ENCODE assay signal across 8 cellular contexts in genomic region chr2:84022810-84023431, GRCh38.
DNase-seq lines count a peak whose midpoint lies in the region; ATAC-seq, FAIRE-seq and TF ChIP-seq lines count a peak whose summit lies in the region.

No MANE protein-coding gene starts in this region.

- H3K9ac ChIP-seq in DND-41 (ENCODE audit: low read depth, low read length) (no peak overlapping the region), smooth muscle cell (ENCODE audit: low read depth) (no peak overlapping the region)

- TF ChIP-seq POLR2A in uterus (IDR thresholded peaks at IDR 0.05) = no peak

- H3K4me2 ChIP-seq in DND-41 (ENCODE audit: insufficient read depth, low read length) (no peak overlapping the region), smooth muscle cell (no peak overlapping the region)

- H3K4me3 ChIP-seq in DND-41 (ENCODE audit: low read depth in 1 of 2, low read length in 2 of 2) (no peak overlapping the region), foreskin fibroblast (ENCODE audit: low read depth in 1 of 2, low read length in 2 of 2) (no peak overlapping the region), smooth muscle cell (no peak overlapping the region), uterus (no peak overlapping the region)

- H3K79me2 ChIP-seq in DND-41 (ENCODE audit: insufficient read depth, low read length) = no peaks in the 10 kb centered on the region
- no peaks in the 10 kb centered on the region for H3K79me2 ChIP-seq in smooth muscle cell (ENCODE audit: low read depth)

- H3K27ac ChIP-seq in DND-41 (ENCODE audit: low read length) (no peak overlapping the region), smooth muscle cell (ENCODE audit: low read depth) (no peak overlapping the region), uterus (no peak overlapping the region)

- H3F3A ChIP-seq in smooth muscle cell (ENCODE audit: low read depth) = no peaks in the 10 kb centered on the region

- peak; percentile 33 for DNase-seq in DND-41
- DNase-seq in SK-N-DZ (ENCODE audit: low spot score) = peak; percentile 77
- peak in 1 of 2 donors; percentile 5 for DNase-seq in foreskin fibroblast
- DNase-seq in smooth muscle cell (lab: John Stamatoyannopoulos, UW; ENCODE audit: unreplicated experiment) = no peak
- DNase-seq in uterus = no peak

- H3K27me3 ChIP-seq in DND-41 (ENCODE audit: insufficient read depth, low read length, poor library complexity) (no peaks in the 10 kb centered on the region), smooth muscle cell (ENCODE audit: low read depth) (no peaks in the 10 kb centered on the region), uterus (no peaks in the 10 kb centered on the region)

- H2AFZ ChIP-seq in DND-41 (ENCODE audit: low read depth, low read length) (no peak overlapping the region), smooth muscle cell (ENCODE audit: low read depth) (peak overlapping the region; percentile 12)

- 48% methylated on average over 5 of the region's 5 CpGs for WGBS in smooth muscle cell (ENCODE audit: low lambda C conversion rate)

- H4K20me1 ChIP-seq in DND-41 (ENCODE audit: insufficient read depth, low read length) = no peaks in the 10 kb centered on the region
- H4K20me1 ChIP-seq in smooth muscle cell (ENCODE audit: low read depth) = no peaks in the 10 kb centered on the region

- H3K36me3 ChIP-seq in DND-41 (ENCODE audit: insufficient read depth, low read length) = no peaks in the 10 kb centered on the region
- H3K36me3 ChIP-seq in smooth muscle cell (ENCODE audit: low read depth) = no peaks in the 10 kb centered on the region
- H3K36me3 ChIP-seq in uterus = no peaks in the 10 kb centered on the region

- TF ChIP-seq CTCF in DND-41 (IDR thresholded peaks at IDR 0.05; ENCODE audit: borderline replicate concordance, extremely low read depth, low read length, poor library complexity, severe bottlenecking) (peak; percentile 76), LNCAP (IDR thresholded peaks at IDR 0.05) (peak; percentile 74), foreskin fibroblast (IDR thresholded peaks at IDR 0.05; ENCODE audit: low read depth, low read length) (peak; percentile 66), smooth muscle cell (IDR thresholded peaks at IDR 0.05; ENCODE audit: borderline replicate concordance, insufficient read depth, poor library complexity, severe bottlenecking) (peak; percentile 77), uterus (IDR thresholded peaks at IDR 0.05) (peak in 2 of 4 experiments; percentile 10 to 18)

- peak; percentile 52; the same call in 1 of the 3 replicates for ATAC-seq in DND-41 (ENCODE audit: insufficient read depth, low read depth)
- ATAC-seq in HG03457 (IDR thresholded peaks at IDR 0.05; ENCODE audit: unreplicated experiment) = no peak

- no peaks in the 10 kb centered on the region for H3K9me3 ChIP-seq in DND-41 (ENCODE audit: insufficient read depth, low read length, severe bottlenecking)
- no peaks in the 10 kb centered on the region for H3K9me3 ChIP-seq in smooth muscle cell (replicated peaks; ENCODE audit: low read depth)
- no peaks in the 10 kb centered on the region for H3K9me3 ChIP-seq in uterus

- intact Hi-C loops in uterus (cut with DNase I; ENCODE audit: low total_unique reads) = no loop called here

- peak; percentile 91 for FAIRE-seq in A204.1 (lab: Jason Lieb, UNC)

- H3K4me1 ChIP-seq in DND-41 (ENCODE audit: insufficient read depth, low read length) (no peaks in the 10 kb centered on the region), smooth muscle cell (ENCODE audit: low read depth) (no peaks in the 10 kb centered on the region), uterus (no peaks in the 10 kb centered on the region)

Comparison
In these comparisons a context has a peak if more than half of its experiments do, and no peak if none do; other contexts are left out.
1. DNase-seq: peak in DND-41 (single experiment) and SK-N-DZ (single experiment); none in smooth muscle cell (single experiment) and uterus (0 of 2).